1 cellular context compared by ENCODE assay signal in genomic region chr7:7351832-7352231, GRCh38.
TF ChIP-seq lines count a peak whose summit lies in the region.

No MANE protein-coding gene starts in this region.

TF ChIP-seq in GM23338, 12 proteins besides CTCF, POLR2A, EP300 and RAD21 (continued from another document):
- peak; percentile 95 for TF ChIP-seq ZNF462 (CRISPR knock-in tag; IDR thresholded peaks at IDR 0.05)
